In the genomic region with DNA sequence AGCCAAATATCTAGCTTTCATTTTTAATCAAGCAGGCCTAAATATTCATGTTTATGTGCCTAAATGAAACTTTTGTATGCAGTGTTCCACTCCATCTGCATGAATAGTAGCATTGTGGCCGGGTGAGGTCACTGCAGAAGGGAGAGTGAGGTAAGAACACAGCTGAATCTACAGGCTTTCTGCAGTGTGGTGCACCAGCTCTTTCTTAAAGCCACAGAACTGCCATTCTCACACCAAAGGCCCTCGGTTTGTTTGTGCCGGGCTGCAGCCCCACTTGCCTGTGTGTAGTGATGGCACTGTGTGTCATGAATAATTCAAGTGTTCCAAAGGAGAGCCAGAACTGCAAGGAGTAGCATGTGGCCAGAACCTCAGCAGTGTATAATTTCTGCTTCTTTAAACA, we compare ENCODE assay signal across 10 cellular contexts.
DNase-seq lines count a peak whose midpoint lies in the region; ATAC-seq, FAIRE-seq and TF ChIP-seq lines count a peak whose summit lies in the region.
"Had no signal": no experiment of that assay in that cellular context is flagged by ENCODE, and none has a peak within 500 bp of the region (broad histone marks: within the 10 kb centered on the region; RNA-seq: fewer than 3 reads in every experiment).

No MANE protein-coding gene starts in this region.

- peaks cover 43% of the 10 kb centered on the region for H3K4me1 Mint-ChIP-seq in astrocyte (ENCODE audit: low read depth, unreplicated experiment)
- H3K4me1 Mint-ChIP-seq in activated naive CD8-positive, alpha-beta T cell treated with anti-CD3 and anti-CD28 coated beads, Interleukin-2, amount 50 U/mL, for 24 hours, result no peaks in the 10 kb centered on the region

- no peak overlapping the region for H2AFZ ChIP-seq in astrocyte (ENCODE audit: low read depth, low read length)

- H3K4me1 ChIP-seq in astrocyte (ENCODE audit: insufficient read depth, low read length) (peaks cover 2% of the 10 kb centered on the region), ascending aorta (no peaks in the 10 kb centered on the region)

- no peaks in the 10 kb centered on the region for H3K36me3 ChIP-seq in astrocyte (ENCODE audit: insufficient read depth, low read length)
- H3K36me3 ChIP-seq in ascending aorta, result no peaks in the 10 kb centered on the region

- DNase-seq in Ammon's horn (ENCODE audit: low spot score) (peak; percentile 97), astrocyte (ENCODE audit: low read depth) (peak; percentile 70), iris pigment epithelial cell (ENCODE audit: low read depth) (peak; percentile 63), SK-N-DZ (ENCODE audit: low spot score) (no peak), CD1c-positive myeloid dendritic cell (ENCODE audit: extremely low spot score) (no peak), ascending aorta (ENCODE audit: low spot score in 2 of 2) (no peak)
- DNase-seq in activated naive CD8-positive, alpha-beta T cell treated with anti-CD3 and anti-CD28 coated beads, Interleukin-2, amount 50 U/mL, for 24 hours, result no peak
- DNase-seq: activated CD4-positive, alpha-beta memory T cell treated with anti-CD3 and anti-CD28 coated beads for 36 hours; NCI-H1092 treated with DMSO at 0.1 percent for 48 hours had no signal

- H3K9me3 ChIP-seq in astrocyte (ENCODE audit: insufficient read depth, low read depth, low read length) (no peaks in the 10 kb centered on the region), ascending aorta (no peaks in the 10 kb centered on the region)

- H3K79me2 ChIP-seq in astrocyte (ENCODE audit: insufficient read depth, low read length), result no peaks in the 10 kb centered on the region

- H3K36me3 Mint-ChIP-seq in astrocyte (ENCODE audit: low read depth, unreplicated experiment), result peaks cover 5% of the 10 kb centered on the region
- H3K36me3 Mint-ChIP-seq in activated naive CD8-positive, alpha-beta T cell treated with anti-CD3 and anti-CD28 coated beads, Interleukin-2, amount 50 U/mL, for 24 hours (ENCODE audit: low read depth), result no peaks in the 10 kb centered on the region
- H3K36me3 Mint-ChIP-seq: activated CD4-positive, alpha-beta memory T cell treated with anti-CD3 and anti-CD28 coated beads for 36 hours had no signal

- ATAC-seq in HG02798 (IDR thresholded peaks at IDR 0.05; ENCODE audit: poor library complexity, unreplicated experiment), result peak; percentile 49
- no peak for ATAC-seq in activated naive CD8-positive, alpha-beta T cell treated with anti-CD3 and anti-CD28 coated beads, Interleukin-2, amount 50 U/mL, for 24 hours

- intact Hi-C loops in ascending aorta (cut with DNase I), result no loop called here

- H3K4me2 ChIP-seq in astrocyte (ENCODE audit: low read length), result no peak overlapping the region

- H3K9ac ChIP-seq in astrocyte (ENCODE audit: low read length), result no peak overlapping the region

- TF ChIP-seq CTCF in astrocyte (IDR thresholded peaks at IDR 0.05; ENCODE audit: insufficient read depth, low read depth, low read length) (peak; percentile 4), ascending aorta (IDR thresholded peaks at IDR 0.05) (no peak)

- FAIRE-seq in astrocyte (lab: Jason Lieb, UNC), result no peak

- H3K9me3 Mint-ChIP-seq in astrocyte (ENCODE audit: unreplicated experiment), result no peaks in the 10 kb centered on the region
- H3K9me3 Mint-ChIP-seq in activated naive CD8-positive, alpha-beta T cell treated with anti-CD3 and anti-CD28 coated beads, Interleukin-2, amount 50 U/mL, for 24 hours, result no peaks in the 10 kb centered on the region
- H3K9me3 Mint-ChIP-seq: activated CD4-positive, alpha-beta memory T cell treated with anti-CD3 and anti-CD28 coated beads for 36 hours had no signal

- H3K4me3 ChIP-seq in astrocyte (ENCODE audit: insufficient read depth, low read depth, low read length) (no peak overlapping the region), ascending aorta (no peak overlapping the region)

- peak overlapping the region; percentile 64 for H3K27ac Mint-ChIP-seq in astrocyte (ENCODE audit: unreplicated experiment)
- no peak overlapping the region for H3K27ac Mint-ChIP-seq in activated naive CD8-positive, alpha-beta T cell treated with anti-CD3 and anti-CD28 coated beads, Interleukin-2, amount 50 U/mL, for 24 hours
- H3K27ac Mint-ChIP-seq: activated CD4-positive, alpha-beta memory T cell treated with anti-CD3 and anti-CD28 coated beads for 36 hours had no signal

- no peak overlapping the region for H3K4me3 Mint-ChIP-seq in astrocyte (ENCODE audit: unreplicated experiment)
- H3K4me3 Mint-ChIP-seq in activated naive CD8-positive, alpha-beta T cell treated with anti-CD3 and anti-CD28 coated beads, Interleukin-2, amount 50 U/mL, for 24 hours, result no peak overlapping the region
- H3K4me3 Mint-ChIP-seq: activated CD4-positive, alpha-beta memory T cell treated with anti-CD3 and anti-CD28 coated beads for 36 hours had no signal

- peaks cover 5% of the 10 kb centered on the region for H4K20me1 ChIP-seq in astrocyte (ENCODE audit: insufficient read depth, low read length)

- H3K27me3 Mint-ChIP-seq in astrocyte (ENCODE audit: low read depth, unreplicated experiment), result no peaks in the 10 kb centered on the region
- H3K27me3 Mint-ChIP-seq in activated naive CD8-positive, alpha-beta T cell treated with anti-CD3 and anti-CD28 coated beads, Interleukin-2, amount 50 U/mL, for 24 hours, result no peaks in the 10 kb centered on the region
- H3K27me3 Mint-ChIP-seq: activated CD4-positive, alpha-beta memory T cell treated with anti-CD3 and anti-CD28 coated beads for 36 hours had no signal

- H3K27me3 ChIP-seq in astrocyte (ENCODE audit: insufficient read depth, low read length) (no peaks in the 10 kb centered on the region), ascending aorta (no peaks in the 10 kb centered on the region)

- H3K27ac ChIP-seq in astrocyte (ENCODE audit: low read depth, low read length), result no peak overlapping the region
- H3K27ac ChIP-seq in ascending aorta, result no peak overlapping the region

Comparison
In these comparisons a context has a peak if more than half of its experiments do, and no peak if none do; other contexts are left out.
1. DNase-seq: peak in Ammon's horn (single experiment), astrocyte (single experiment) and iris pigment epithelial cell (single experiment); none in SK-N-DZ (single experiment), CD1c-positive myeloid dendritic cell (single experiment), activated naive CD8-positive, alpha-beta T cell treated with anti-CD3 and anti-CD28 coated beads, Interleukin-2, amount 50 U/mL, for 24 hours (single experiment) and ascending aorta (0 of 2).